In the genomic region with DNA sequence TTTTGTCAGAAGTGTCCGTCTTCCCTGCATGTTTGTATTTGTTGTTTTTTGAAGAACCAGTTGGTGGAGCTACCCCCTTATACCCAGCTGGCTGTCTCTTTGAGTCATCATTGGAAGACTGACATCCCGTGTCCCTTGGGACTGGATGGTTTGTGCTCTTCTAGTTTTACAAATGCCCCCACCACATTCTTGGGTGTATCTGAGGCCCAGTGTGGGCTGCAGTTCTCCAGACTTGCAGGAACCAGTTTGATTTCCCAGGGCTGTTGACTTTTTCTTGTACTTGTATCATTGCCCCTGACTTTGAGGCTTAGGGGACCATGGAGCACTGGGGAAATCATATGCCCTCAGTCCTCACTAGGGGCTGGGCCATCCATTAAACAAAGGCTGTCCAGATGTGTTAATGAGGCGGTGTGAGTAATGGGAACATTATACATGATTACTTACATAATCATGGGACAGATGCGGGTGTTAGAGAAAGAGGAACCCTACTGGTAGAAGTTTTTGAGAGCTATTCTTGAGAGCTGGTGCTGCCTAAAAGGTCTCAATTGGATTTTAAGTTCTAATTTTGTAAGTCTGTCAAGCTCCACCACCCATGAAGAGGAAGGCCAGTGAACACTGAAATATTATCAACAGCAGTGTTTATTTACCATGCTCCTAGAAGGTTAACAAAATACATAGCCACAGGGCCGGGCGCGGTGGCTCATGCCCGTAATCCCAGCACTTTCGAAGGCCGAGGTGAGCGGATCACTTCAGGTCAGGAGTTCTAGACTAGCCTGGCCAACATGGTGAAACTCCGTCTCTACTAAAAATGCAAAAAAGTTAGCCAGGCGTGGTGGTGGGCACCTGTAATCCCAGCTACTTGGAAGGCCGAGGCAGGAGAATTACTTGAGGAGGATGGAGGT, we compare ENCODE assay signal across 1 cellular context.
A peak's percentile ranks its signal among the peaks of the same experiment; 100 is the strongest.
TF ChIP-seq lines count a peak whose summit lies in the region.

No MANE protein-coding gene starts in this region.

TF ChIP-seq in HEK293, 187 proteins besides CTCF, POLR2A, EP300 and RAD21 (continued from another document and continues in another):
- TF ChIP-seq ZBTB10 (tag by site-specific recombination; IDR thresholded peaks at IDR 0.05) = no peak
- TF ChIP-seq ZNF2 (tag by site-specific recombination; IDR thresholded peaks at IDR 0.05) = no peak
- TF ChIP-seq ZNF26 (tag by site-specific recombination; IDR thresholded peaks at IDR 0.05) = no peak
- TF ChIP-seq MYNN (tag by site-specific recombination; IDR thresholded peaks at IDR 0.05; ENCODE audit: borderline replicate concordance) = no peak
- TF ChIP-seq KLF10 (tag by site-specific recombination; IDR thresholded peaks at IDR 0.05) = peak; percentile 61
- no peak for TF ChIP-seq ZBTB49 (tag by site-specific recombination; IDR thresholded peaks at IDR 0.05; ENCODE audit: low read depth)
- TF ChIP-seq, protein P1, sequence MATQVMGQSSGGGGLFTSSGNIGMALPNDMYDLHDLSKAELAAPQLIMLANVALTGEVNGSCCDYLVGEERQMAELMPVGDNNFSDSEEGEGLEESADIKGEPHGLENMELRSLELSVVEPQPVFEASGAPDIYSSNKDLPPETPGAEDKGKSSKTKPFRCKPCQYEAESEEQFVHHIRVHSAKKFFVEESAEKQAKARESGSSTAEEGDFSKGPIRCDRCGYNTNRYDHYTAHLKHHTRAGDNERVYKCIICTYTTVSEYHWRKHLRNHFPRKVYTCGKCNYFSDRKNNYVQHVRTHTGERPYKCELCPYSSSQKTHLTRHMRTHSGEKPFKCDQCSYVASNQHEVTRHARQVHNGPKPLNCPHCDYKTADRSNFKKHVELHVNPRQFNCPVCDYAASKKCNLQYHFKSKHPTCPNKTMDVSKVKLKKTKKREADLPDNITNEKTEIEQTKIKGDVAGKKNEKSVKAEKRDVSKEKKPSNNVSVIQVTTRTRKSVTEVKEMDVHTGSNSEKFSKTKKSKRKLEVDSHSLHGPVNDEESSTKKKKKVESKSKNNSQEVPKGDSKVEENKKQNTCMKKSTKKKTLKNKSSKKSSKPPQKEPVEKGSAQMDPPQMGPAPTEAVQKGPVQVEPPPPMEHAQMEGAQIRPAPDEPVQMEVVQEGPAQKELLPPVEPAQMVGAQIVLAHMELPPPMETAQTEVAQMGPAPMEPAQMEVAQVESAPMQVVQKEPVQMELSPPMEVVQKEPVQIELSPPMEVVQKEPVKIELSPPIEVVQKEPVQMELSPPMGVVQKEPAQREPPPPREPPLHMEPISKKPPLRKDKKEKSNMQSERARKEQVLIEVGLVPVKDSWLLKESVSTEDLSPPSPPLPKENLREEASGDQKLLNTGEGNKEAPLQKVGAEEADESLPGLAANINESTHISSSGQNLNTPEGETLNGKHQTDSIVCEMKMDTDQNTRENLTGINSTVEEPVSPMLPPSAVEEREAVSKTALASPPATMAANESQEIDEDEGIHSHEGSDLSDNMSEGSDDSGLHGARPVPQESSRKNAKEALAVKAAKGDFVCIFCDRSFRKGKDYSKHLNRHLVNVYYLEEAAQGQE (tag by site-specific recombination; IDR thresholded peaks at IDR 0.05) = no peak
- TF ChIP-seq, protein P2, sequence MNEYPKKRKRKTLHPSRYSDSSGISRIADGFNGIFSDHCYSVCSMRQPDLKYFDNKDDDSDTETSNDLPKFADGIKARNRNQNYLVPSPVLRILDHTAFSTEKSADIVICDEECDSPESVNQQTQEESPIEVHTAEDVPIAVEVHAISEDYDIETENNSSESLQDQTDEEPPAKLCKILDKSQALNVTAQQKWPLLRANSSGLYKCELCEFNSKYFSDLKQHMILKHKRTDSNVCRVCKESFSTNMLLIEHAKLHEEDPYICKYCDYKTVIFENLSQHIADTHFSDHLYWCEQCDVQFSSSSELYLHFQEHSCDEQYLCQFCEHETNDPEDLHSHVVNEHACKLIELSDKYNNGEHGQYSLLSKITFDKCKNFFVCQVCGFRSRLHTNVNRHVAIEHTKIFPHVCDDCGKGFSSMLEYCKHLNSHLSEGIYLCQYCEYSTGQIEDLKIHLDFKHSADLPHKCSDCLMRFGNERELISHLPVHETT (tag by site-specific recombination; IDR thresholded peaks at IDR 0.05) = peak; percentile 27; the same call in 1 of the 2 replicates
- TF ChIP-seq, protein P3, sequence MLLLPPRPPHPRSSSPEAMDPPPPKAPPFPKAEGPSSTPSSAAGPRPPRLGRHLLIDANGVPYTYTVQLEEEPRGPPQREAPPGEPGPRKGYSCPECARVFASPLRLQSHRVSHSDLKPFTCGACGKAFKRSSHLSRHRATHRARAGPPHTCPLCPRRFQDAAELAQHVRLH (tag by site-specific recombination; IDR thresholded peaks at IDR 0.05) = no peak
- no peak for TF ChIP-seq SP2 (tag by site-specific recombination; IDR thresholded peaks at IDR 0.05)
- TF ChIP-seq, protein P4, sequence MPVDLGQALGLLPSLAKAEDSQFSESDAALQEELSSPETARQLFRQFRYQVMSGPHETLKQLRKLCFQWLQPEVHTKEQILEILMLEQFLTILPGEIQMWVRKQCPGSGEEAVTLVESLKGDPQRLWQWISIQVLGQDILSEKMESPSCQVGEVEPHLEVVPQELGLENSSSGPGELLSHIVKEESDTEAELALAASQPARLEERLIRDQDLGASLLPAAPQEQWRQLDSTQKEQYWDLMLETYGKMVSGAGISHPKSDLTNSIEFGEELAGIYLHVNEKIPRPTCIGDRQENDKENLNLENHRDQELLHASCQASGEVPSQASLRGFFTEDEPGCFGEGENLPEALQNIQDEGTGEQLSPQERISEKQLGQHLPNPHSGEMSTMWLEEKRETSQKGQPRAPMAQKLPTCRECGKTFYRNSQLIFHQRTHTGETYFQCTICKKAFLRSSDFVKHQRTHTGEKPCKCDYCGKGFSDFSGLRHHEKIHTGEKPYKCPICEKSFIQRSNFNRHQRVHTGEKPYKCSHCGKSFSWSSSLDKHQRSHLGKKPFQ (tag by site-specific recombination; IDR thresholded peaks at IDR 0.05) = peak; percentile 33; the same call in 1 of the 2 replicates
- no peak for TF ChIP-seq ZNF777 (tag by site-specific recombination; IDR thresholded peaks at IDR 0.05; ENCODE audit: borderline replicate concordance)
- TF ChIP-seq ZNF19 (tag by site-specific recombination; IDR thresholded peaks at IDR 0.05; ENCODE audit: low read depth) = no peak
- no peak for TF ChIP-seq ZNF664 (tag by site-specific recombination; IDR thresholded peaks at IDR 0.05)
- TF ChIP-seq ZFP41 (tag by site-specific recombination; IDR thresholded peaks at IDR 0.05; ENCODE audit: borderline replicate concordance) = no peak
- TF ChIP-seq ZNF747 (tag by site-specific recombination; IDR thresholded peaks at IDR 0.05) = no peak
- no peak for TF ChIP-seq ZNF830 (tag by site-specific recombination; IDR thresholded peaks at IDR 0.05; ENCODE audit: low read depth)
- TF ChIP-seq ZSCAN5A (tag by site-specific recombination; IDR thresholded peaks at IDR 0.05) = no peak
- TF ChIP-seq SCRT2 (tag by site-specific recombination; IDR thresholded peaks at IDR 0.05) = no peak
- TF ChIP-seq, protein P5, sequence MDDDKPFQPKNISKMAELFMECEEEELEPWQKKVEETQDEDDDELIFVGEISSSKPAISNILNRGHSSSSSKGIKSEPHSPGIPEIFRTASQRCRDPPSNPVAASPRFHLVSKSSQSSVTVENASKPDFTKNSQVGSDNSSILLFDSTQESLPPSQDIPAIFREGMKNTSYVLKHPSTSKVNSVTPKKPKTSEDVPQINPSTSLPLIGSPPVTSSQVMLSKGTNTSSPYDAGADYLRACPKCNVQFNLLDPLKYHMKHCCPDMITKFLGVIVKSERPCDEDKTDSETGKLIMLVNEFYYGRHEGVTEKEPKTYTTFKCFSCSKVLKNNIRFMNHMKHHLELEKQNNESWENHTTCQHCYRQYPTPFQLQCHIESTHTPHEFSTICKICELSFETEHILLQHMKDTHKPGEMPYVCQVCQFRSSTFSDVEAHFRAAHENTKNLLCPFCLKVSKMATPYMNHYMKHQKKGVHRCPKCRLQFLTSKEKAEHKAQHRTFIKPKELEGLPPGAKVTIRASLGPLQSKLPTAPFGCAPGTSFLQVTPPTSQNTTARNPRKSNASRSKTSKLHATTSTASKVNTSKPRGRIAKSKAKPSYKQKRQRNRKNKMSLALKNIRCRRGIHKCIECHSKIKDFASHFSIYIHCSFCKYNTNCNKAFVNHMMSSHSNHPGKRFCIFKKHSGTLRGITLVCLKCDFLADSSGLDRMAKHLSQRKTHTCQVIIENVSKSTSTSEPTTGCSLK (tag by site-specific recombination; IDR thresholded peaks at IDR 0.05) = no peak
- TF ChIP-seq TCF7L2 (IDR thresholded peaks at IDR 0.05; ENCODE audit: borderline replicate concordance, low read depth, low read length) = no peak
- TF ChIP-seq ZNF391 (tag by site-specific recombination; IDR thresholded peaks at IDR 0.05; ENCODE audit: borderline replicate concordance, low read depth) = no peak; the same call in 1 of the 2 replicates
- peak; percentile 70; the same call in 1 of the 2 replicates for TF ChIP-seq ZNF561 (tag by site-specific recombination; IDR thresholded peaks at IDR 0.05; ENCODE audit: borderline replicate concordance)
- TF ChIP-seq, protein P6, sequence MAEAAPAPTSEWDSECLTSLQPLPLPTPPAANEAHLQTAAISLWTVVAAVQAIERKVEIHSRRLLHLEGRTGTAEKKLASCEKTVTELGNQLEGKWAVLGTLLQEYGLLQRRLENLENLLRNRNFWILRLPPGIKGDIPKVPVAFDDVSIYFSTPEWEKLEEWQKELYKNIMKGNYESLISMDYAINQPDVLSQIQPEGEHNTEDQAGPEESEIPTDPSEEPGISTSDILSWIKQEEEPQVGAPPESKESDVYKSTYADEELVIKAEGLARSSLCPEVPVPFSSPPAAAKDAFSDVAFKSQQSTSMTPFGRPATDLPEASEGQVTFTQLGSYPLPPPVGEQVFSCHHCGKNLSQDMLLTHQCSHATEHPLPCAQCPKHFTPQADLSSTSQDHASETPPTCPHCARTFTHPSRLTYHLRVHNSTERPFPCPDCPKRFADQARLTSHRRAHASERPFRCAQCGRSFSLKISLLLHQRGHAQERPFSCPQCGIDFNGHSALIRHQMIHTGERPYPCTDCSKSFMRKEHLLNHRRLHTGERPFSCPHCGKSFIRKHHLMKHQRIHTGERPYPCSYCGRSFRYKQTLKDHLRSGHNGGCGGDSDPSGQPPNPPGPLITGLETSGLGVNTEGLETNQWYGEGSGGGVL (tag by site-specific recombination; IDR thresholded peaks at IDR 0.05) = no peak
- peak; percentile 87 for TF ChIP-seq ZNF654 (tag by site-specific recombination; IDR thresholded peaks at IDR 0.05; ENCODE audit: low read depth)
- no peak for TF ChIP-seq ZNF585B (tag by site-specific recombination; IDR thresholded peaks at IDR 0.05)
- TF ChIP-seq ZNF701 (tag by site-specific recombination; IDR thresholded peaks at IDR 0.05) = no peak
- 0 out of 2 replicates have a peak, but pooled peaks have one; percentile 36 for TF ChIP-seq ZSCAN30 (tag by site-specific recombination; IDR thresholded peaks at IDR 0.05)
